Comparison of ENCODE assay signal across 7 cellular contexts in the genomic region with DNA sequence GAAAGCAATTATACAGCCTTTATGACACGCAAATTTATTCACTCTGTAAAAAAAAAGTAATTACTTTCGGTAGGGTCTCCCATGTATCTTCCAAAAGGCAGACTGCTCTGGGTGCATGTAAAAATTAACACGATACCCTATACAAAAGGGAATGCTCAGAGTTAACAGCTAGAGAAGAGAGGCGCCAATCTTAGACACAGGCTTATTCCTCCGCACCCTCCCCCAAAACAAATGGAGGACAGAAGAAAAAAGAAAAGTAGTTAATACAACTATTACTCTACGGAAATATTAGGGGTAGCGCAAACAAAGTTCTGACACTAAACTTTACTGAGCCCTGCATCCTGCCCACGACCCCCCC. TPM values are rescaled to one million over a fixed set of nuclear protein-coding genes. Genes with fewer than 3 reads are reported as not detected.
DNase-seq lines count a peak whose midpoint lies in the region; ATAC-seq and TF ChIP-seq lines count a peak whose summit lies in the region.

No MANE protein-coding gene starts in this region.

- intact Hi-C loops in adrenal gland (cut with DNase I), result no loop called here

- TF ChIP-seq POLR2A in adrenal gland (IDR thresholded peaks at IDR 0.05), result no peak

- H3K27ac ChIP-seq in adrenal gland, result peak overlapping the region; percentile 94 to 99 (median 94)
- peak overlapping the region; percentile 93 for H3K27ac ChIP-seq in layer of hippocampus (ENCODE audit: low read depth, low read length)
- peak overlapping the region; percentile 100 for H3K27ac ChIP-seq in thymus (ENCODE audit: low read depth)

- H3K36me3 ChIP-seq in adrenal gland (replicated peaks in 1 of 2) (peaks cover 0 to 11% of the 10 kb centered on the region in 2 donors), thymus (ENCODE audit: control insufficient read depth, insufficient read depth) (peaks cover 3% of the 10 kb centered on the region)

- DNase-seq in adrenal gland (no peak), CD1c-positive myeloid dendritic cell (ENCODE audit: extremely low spot score) (no peak), COLO829 (ENCODE audit: low spot score) (no peak)

- H3K4me1 ChIP-seq in adrenal gland (replicated peaks in 1 of 2), result peaks cover 27 to 40% of the 10 kb centered on the region in 2 donors
- peaks cover 4% of the 10 kb centered on the region for H3K4me1 ChIP-seq in thymus (ENCODE audit: control insufficient read depth, insufficient read depth, low read length)

- ATAC-seq in GM19324 (IDR thresholded peaks at IDR 0.05; ENCODE audit: low FRiP score, unreplicated experiment), result peak; percentile 21
- ATAC-seq in HG03045 (IDR thresholded peaks at IDR 0.05; ENCODE audit: unreplicated experiment), result peak; percentile 22

- H3K4me3 ChIP-seq in adrenal gland (peak overlapping the region; percentile 75 to 96 (median 84)), thymus (ENCODE audit: low read length) (peak overlapping the region; percentile 93)

- TF ChIP-seq CTCF in adrenal gland (IDR thresholded peaks at IDR 0.05), result no peak

- H3K9me3 ChIP-seq in adrenal gland (replicated peaks in 1 of 3), result no peaks in the 10 kb centered on the region
- H3K9me3 ChIP-seq in thymus (ENCODE audit: control insufficient read depth), result no peaks in the 10 kb centered on the region

- H3K27me3 ChIP-seq in adrenal gland, result no peaks in the 10 kb centered on the region
- H3K27me3 ChIP-seq in layer of hippocampus (ENCODE audit: control insufficient read depth, insufficient read depth, low read length), result no peaks in the 10 kb centered on the region
- H3K27me3 ChIP-seq in thymus (ENCODE audit: control insufficient read depth, insufficient read depth), result no peaks in the 10 kb centered on the region

- 0 to 1% (median 1%) methylated on average over 7 to 8 of the region's 8 CpGs for WGBS in adrenal gland, 4 donors
- WGBS in thymus, result under 1% methylated on average over 8 of the region's 8 CpGs

RNA-seq across cellular contexts. Expression of a gene that starts 0.4 kb away (rescaled TPM):
- 10 to 100 TPM; 20.0 to 36.6 (median 32.5) TPM for total RNA-seq in adrenal gland
- polyA plus RNA-seq in adrenal gland (10 to 100 TPM; 19.7 to 54.4 (median 20.8) TPM), thymus (24.6 TPM)

RNA-seq across cellular contexts. Expression of a gene that starts 41.7 kb away (rescaled TPM):
- total RNA-seq in adrenal gland, result 10 to 100 TPM in 7 of 8 donors, 1 to 10 TPM in 1; 9.0 to 48.1 (median 17.0) TPM
- polyA plus RNA-seq in adrenal gland, result 10 to 100 TPM in 1 of 3 donors, 1 to 10 TPM in 2; 6.4 to 11.2 (median 7.1) TPM
- 15.8 TPM for polyA plus RNA-seq in thymus
